Comparison of ENCODE assay signal across 17 cellular contexts in the genomic region with DNA sequence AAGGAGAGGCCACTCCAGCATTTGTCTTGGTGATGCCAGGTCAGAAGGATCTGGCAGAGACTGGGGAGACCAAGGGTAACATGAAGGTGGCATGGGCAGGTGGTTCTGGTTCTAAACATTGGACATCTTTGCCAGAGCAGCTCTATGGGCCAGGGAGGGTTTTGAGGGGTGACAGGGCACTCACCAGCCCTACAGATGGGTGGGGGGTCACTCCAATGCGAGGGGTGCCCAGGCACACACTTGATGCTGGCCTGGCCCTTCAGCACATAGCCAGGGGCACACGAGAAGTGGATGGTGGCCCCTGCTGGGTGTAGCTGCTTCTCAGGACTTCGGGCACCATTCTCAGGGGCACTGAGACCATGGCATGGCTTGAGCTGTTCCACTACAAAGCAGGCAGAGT. TPM values are rescaled to one million over a fixed set of nuclear protein-coding genes. Genes with fewer than 3 reads are reported as not detected.
DNase-seq lines count a peak whose midpoint lies in the region; FAIRE-seq and TF ChIP-seq lines count a peak whose summit lies in the region.
"Had no signal": no experiment of that assay in that cellular context is flagged by ENCODE, and none has a peak within 500 bp of the region (broad histone marks: within the 10 kb centered on the region; RNA-seq: fewer than 3 reads in every experiment).

No MANE protein-coding gene starts in this region.

- H4K5ac ChIP-seq in H1 (ENCODE audit: insufficient read length, low read depth, low read length) = no peak overlapping the region

- no peak overlapping the region for H2BK20ac ChIP-seq in H1 (ENCODE audit: low read length)

- peak overlapping the region; percentile 45; the same call in 1 of the 2 replicates for H2AK5ac ChIP-seq in H1 (ENCODE audit: low read depth, low read length)

- DNase-seq in D721Med (ENCODE audit: insufficient read length, low spot score) = peak; percentile 10
- peak; percentile 8 for DNase-seq in H7
- no peak for DNase-seq in H1 (ENCODE audit: low read depth in 1 of 2, low spot score in 2 of 2)
- DNase-seq in sigmoid colon = peak; percentile 56
- no peak for DNase-seq in activated naive CD4-positive, alpha-beta T cell treated with Interleukin-2 at 50 U/mL for 16 hours
- DNase-seq in ACHN = no peak
- no peak for DNase-seq in occipital lobe (lab: John Stamatoyannopoulos, UW)
- DNase-seq: CD4-positive, CD25-positive, alpha-beta regulatory T cell; DMS153; DMS79 treated with DMSO at 0.1 percent for 48 hours; EL; KG1 had no signal

- H3K56ac ChIP-seq in H1 (replicated peaks; ENCODE audit: insufficient read length, low read depth, low read length) = no peak overlapping the region

- H4K8ac ChIP-seq in H1 (ENCODE audit: extremely low read depth, insufficient read depth, low read length) = no peak overlapping the region

- POLR2A ChIA-PET in H1 (lab: Charles Lee; ENCODE audit: partially characterized antibody) = interaction anchor here (1.1 to 1.4 kb wide), 3 partner anchors 15 to 119 kb away, joined by 3 to 5 read pairs (median 4); no protein-coding TSS in a partner anchor

- H4K91ac ChIP-seq in H1 (replicated peaks; ENCODE audit: insufficient read length, low read length) = no peak overlapping the region

- no peaks in the 10 kb centered on the region for H4K20me1 ChIP-seq in H1 (replicated peaks in 1 of 2; ENCODE audit: control insufficient read depth in 1 of 2, insufficient read depth in 2 of 2, low read length in 2 of 2)
- H4K20me1 ChIP-seq: BLaER1 treated with 17β-estradiol and CSF1 and Interleukin-3, amounts not matched to agents 10 nM and 100 nM had no signal

- H3K27me3 ChIP-seq in H7 (ENCODE audit: control insufficient read depth, insufficient read depth, low read length) (no peaks in the 10 kb centered on the region), H1 (replicated peaks in 1 of 4; ENCODE audit: control insufficient read depth in 3 of 4, extremely low read depth in 1 of 4, insufficient read depth in 3 of 4, low read length in 3 of 4) (no peaks in the 10 kb centered on the region; a peak in 1 of 7 replicates), sigmoid colon (no peaks in the 10 kb centered on the region)
- H3K27me3 ChIP-seq: BLaER1 treated with 17β-estradiol and CSF1 and Interleukin-3, amounts not matched to agents 10 nM and 100 nM had no signal

- no peak for TF ChIP-seq RAD21 in H1 (IDR thresholded peaks at IDR 0.05 in 1 of 2, conservative IDR thresholded peaks at IDR 0.05 in 1 of 2; ENCODE audit: low read depth in 2 of 2, low read length in 2 of 2)

- 0 out of 2 replicates have a peak overlapping the region, but pooled peaks have one; percentile 51 for H2BK12ac ChIP-seq in H1 (ENCODE audit: low read depth, low read length)

- peak overlapping the region; percentile 40; the same call in 1 of the 2 replicates for H2BK5ac ChIP-seq in H1 (ENCODE audit: low read depth, low read length)

- TF ChIP-seq POLR2A in H1 (IDR thresholded peaks at IDR 0.05; ENCODE audit: control extremely low read depth in 1 of 2, low read depth in 2 of 2, low read length in 2 of 2) (no peak), sigmoid colon (IDR thresholded peaks at IDR 0.05) (no peak)

- no peak for FAIRE-seq in D721Med (lab: Jason Lieb, UNC)
- no peak for FAIRE-seq in H1 (lab: Jason Lieb, UNC)
- FAIRE-seq: G401.6, GM12891, H54 had no signal

- H3K4me3 ChIP-seq in H7 (ENCODE audit: insufficient read depth, low read depth, low read length) = no peak overlapping the region
- H3K4me3 ChIP-seq in H1 (ENCODE audit: extremely low read depth in 1 of 4, insufficient read depth in 2 of 4, low read depth in 3 of 4, low read length in 4 of 4) = no peak overlapping the region
- H3K4me3 ChIP-seq in sigmoid colon = no peak overlapping the region
- H3K4me3 ChIP-seq: BLaER1 treated with 17β-estradiol and CSF1 and Interleukin-3, amounts not matched to agents 10 nM and 100 nM had no signal

- H3K36me3 ChIP-seq in H7 (replicated peaks; ENCODE audit: control insufficient read depth, insufficient read depth, low read length) = no peaks in the 10 kb centered on the region
- H3K36me3 ChIP-seq in H1 (ENCODE audit: control insufficient read depth in 2 of 4, insufficient read depth in 4 of 4, low read length in 3 of 4) = no peaks in the 10 kb centered on the region
- no peaks in the 10 kb centered on the region for H3K36me3 ChIP-seq in sigmoid colon
- H3K36me3 ChIP-seq: BLaER1 treated with 17β-estradiol and CSF1 and Interleukin-3, amounts not matched to agents 10 nM and 100 nM had no signal

- peak overlapping the region; percentile 6 for H3K23ac ChIP-seq in H1 (ENCODE audit: insufficient read length)

- no peaks in the 10 kb centered on the region; the same call in 1 of the 2 replicates for H3K79me1 ChIP-seq in H1 (ENCODE audit: low read depth, low read length)

- H3K4ac ChIP-seq in H1 (replicated peaks; ENCODE audit: insufficient read length, low read depth, low read length) = no peak overlapping the region

- H3K14ac ChIP-seq in H1 (ENCODE audit: insufficient read length) = no peak overlapping the region

- TF ChIP-seq CTCF in D721Med (IDR thresholded peaks at IDR 0.05; ENCODE audit: insufficient read depth, missing control alignments) = no peak
- TF ChIP-seq CTCF in H1 (IDR thresholded peaks at IDR 0.05; ENCODE audit: control extremely low read depth in 1 of 3, insufficient read depth in 1 of 3, low read depth in 1 of 3, low read length in 3 of 3) = no peak
- no peak for TF ChIP-seq CTCF in sigmoid colon (IDR thresholded peaks at IDR 0.05)

- CTCF ChIA-PET in H1 (lab: Charles Lee; ENCODE audit: partially characterized antibody) = interaction anchor here (1.0 to 15.6 kb wide), 6 partner anchors 9 to 159 kb away, joined by 3 to 548 read pairs (median 4); no protein-coding TSS in a partner anchor

- H3K9me3 ChIP-seq in H1 (ENCODE audit: insufficient read depth in 2 of 2, low read depth in 1 of 2, low read length in 1 of 2) (no peaks in the 10 kb centered on the region), sigmoid colon (no peaks in the 10 kb centered on the region)
- H3K9me3 ChIP-seq: BLaER1 treated with 17β-estradiol and CSF1 and Interleukin-3, amounts not matched to agents 10 nM and 100 nM had no signal

- H3K4me1 ChIP-seq in H1 (replicated peaks in 1 of 4; ENCODE audit: control insufficient read depth in 3 of 4, insufficient read depth in 4 of 4, low read length in 3 of 4) = peaks cover 7 to 23% (median 11%) of the 10 kb centered on the region in 4 experiments; a peak in 5 of 7 replicates
- peaks cover 0 to 10% (median 0%) of the 10 kb centered on the region in 4 donors for H3K4me1 ChIP-seq in sigmoid colon

- no peak overlapping the region for H2AFZ ChIP-seq in H1 (ENCODE audit: low read length)

- H2BK15ac ChIP-seq in H1 (ENCODE audit: low read length) = 0 out of 2 replicates have a peak overlapping the region, but pooled peaks have one; percentile 16

- H3K18ac ChIP-seq in H1 (ENCODE audit: extremely low read depth, low read length) = no peak overlapping the region

- TF ChIP-seq EP300 in H1 (IDR thresholded peaks at IDR 0.05; ENCODE audit: borderline replicate concordance in 1 of 2, low read depth in 2 of 2, low read length in 2 of 2) (no peak), sigmoid colon (IDR thresholded peaks at IDR 0.05) (no peak)

- no peak overlapping the region for H2BK120ac ChIP-seq in H1 (replicated peaks; ENCODE audit: low read depth, low read length)

- no peak overlapping the region for H3K9ac ChIP-seq in H1 (replicated peaks in 1 of 4; ENCODE audit: extremely low read depth in 1 of 4, low read depth in 3 of 4, low read length in 3 of 4)
- H3K9ac ChIP-seq: BLaER1 treated with 17β-estradiol and CSF1 and Interleukin-3, amounts not matched to agents 10 nM and 100 nM had no signal

- peaks cover 3% of the 10 kb centered on the region for H3K23me2 ChIP-seq in H1 (ENCODE audit: low read depth, low read length)

- intact Hi-C loops in sigmoid colon (cut with DNase I) = no loop called here

- WGBS in H1 (ENCODE audit: extremely low coverage in 1 of 2, insufficient coverage in 1 of 2, insufficient read length in 1 of 2, insufficient replicate concordance in 2 of 2, low coverage in 1 of 2, low lambda C conversion rate in 2 of 2, missing lambda C conversion rate in 1 of 2), 2 experiments = 82% methylated on average over 3 of the region's 3 CpGs; no CpG with 5 or more reads in 1 of the 2 experiments
- 89 to 96% methylated on average over 3 of the region's 3 CpGs for WGBS in sigmoid colon, 2 donors

- no peak overlapping the region for H3K27ac ChIP-seq in H1 (ENCODE audit: low read depth, low read length)
- no peak overlapping the region for H3K27ac ChIP-seq in sigmoid colon
- H3K27ac ChIP-seq: BLaER1 treated with 17β-estradiol and CSF1 and Interleukin-3, amounts not matched to agents 10 nM and 100 nM had no signal

- no peaks in the 10 kb centered on the region for H3K79me2 ChIP-seq in H1 (ENCODE audit: control insufficient read depth in 1 of 2, insufficient read depth in 2 of 2, low read length in 2 of 2)

- in situ Hi-C loops in ACHN (cut with HindIII; ENCODE audit: low pct_ligation_motif_present, low pct_unique_long_range_greater_than_20kb, low sequenced_read_pairs) = no loop called here

- no peak overlapping the region for H3K4me2 ChIP-seq in H1 (ENCODE audit: insufficient read depth in 1 of 2, low read depth in 2 of 2, low read length in 2 of 2)
- H3K4me2 ChIP-seq: BLaER1 treated with 17β-estradiol and CSF1 and Interleukin-3, amounts not matched to agents 10 nM and 100 nM had no signal

RNA-seq across cellular contexts. Expression of gene PHF12, which starts 5.5 kb away (rescaled TPM):
- 53.2 and 56.6 TPM in 2 replicates for total RNA-seq in H7 (2014; rRNA removed; shearing (Covaris generic))
- total RNA-seq in H1 (2021; fragmentation: NEBNext Ultra II Directional; extraction: Animal tissue kit (Norgen Biotek cat#: 25700)) = 57.7 and 65.7 TPM in 2 replicates
- polyA plus RNA-seq in H1 (2011; rRNA removed) = 38.8 and 74.8 TPM in 2 replicates
- 35.5 TPM for polyA plus RNA-seq in H1 (2011; cell fraction: cytosol; rRNA removed)
- 143 TPM for polyA plus RNA-seq in H1 (2011; cell fraction: nucleus; rRNA removed)
- polyA plus RNA-seq in H1 (2012, experiment 1 of 2) = 54.3 to 66.0 TPM (median 57.0 TPM) in 4 replicates
- polyA plus RNA-seq in H1 (2012, experiment 2 of 2) = 18.9 TPM
- polyA plus RNA-seq in H1 (2013, experiment 1 of 2) = 30.5 TPM
- 27.9 TPM for polyA plus RNA-seq in H1 (2013, experiment 2 of 2)
- 52.7 and 53.4 TPM in 2 replicates for polyA minus RNA-seq in H1 (2011; rRNA and poly(A)+ RNA removed)
- 41.7 TPM for polyA minus RNA-seq in H1 (2011; cell fraction: cytosol; rRNA and poly(A)+ RNA removed)
- polyA minus RNA-seq in H1 (2011; cell fraction: nucleus; rRNA and poly(A)+ RNA removed) = 69.0 TPM
- 10 to 100 TPM; 39.1 to 54.3 (median 45.2) TPM for total RNA-seq in sigmoid colon
- polyA plus RNA-seq in sigmoid colon = 10 to 100 TPM in 2 of 3 donors, 1 to 10 TPM in 1; 6.9 to 24.7 (median 13.8) TPM
- total RNA-seq in occipital lobe = 44.8 TPM

RNA-seq across cellular contexts. Expression of gene SEZ6, which starts 49.0 kb away (rescaled TPM):
- 0.37 and 0.83 TPM in 2 replicates for total RNA-seq in H7 (2014; rRNA removed; shearing (Covaris generic))
- total RNA-seq in H1 (2021; fragmentation: NEBNext Ultra II Directional; extraction: Animal tissue kit (Norgen Biotek cat#: 25700)) = 6.9 and 7.8 TPM in 2 replicates
- 8.5 and 16.1 TPM in 2 replicates for polyA plus RNA-seq in H1 (2011; rRNA removed)
- 4.8 TPM for polyA plus RNA-seq in H1 (2011; cell fraction: cytosol; rRNA removed)
- polyA plus RNA-seq in H1 (2011; cell fraction: nucleus; rRNA removed) = 18.6 TPM
- polyA plus RNA-seq in H1 (2012, experiment 1 of 2) = 10.7 to 21.5 TPM (median 18.7 TPM) in 4 replicates
- 19.3 TPM for polyA plus RNA-seq in H1 (2012, experiment 2 of 2)
- 11.1 TPM for polyA plus RNA-seq in H1 (2013, experiment 1 of 2)
- polyA plus RNA-seq in H1 (2013, experiment 2 of 2) = 10.2 TPM
- polyA minus RNA-seq in H1 (2011; rRNA and poly(A)+ RNA removed) = 5.6 and 13.9 TPM in 2 replicates
- polyA minus RNA-seq in H1 (2011; cell fraction: cytosol; rRNA and poly(A)+ RNA removed) = 5.6 TPM
- 7.6 TPM for polyA minus RNA-seq in H1 (2011; cell fraction: nucleus; rRNA and poly(A)+ RNA removed)
- under 1 TPM in 3 of 4 donors, not detected in 1; 0.36 to 0.99 (median 0.41) TPM for total RNA-seq in sigmoid colon
- under 1 TPM in 1 of 3 donors, not detected in 2; 0.67 TPM for polyA plus RNA-seq in sigmoid colon
- 36.2 TPM for total RNA-seq in occipital lobe
- total RNA-seq: HT1080 had no signal

RNA-seq across cellular contexts. Expression of gene DHRS13, which starts 54.0 kb away (rescaled TPM):
- 11.9 and 17.0 TPM in 2 replicates for total RNA-seq in H7 (2014; rRNA removed; shearing (Covaris generic))
- total RNA-seq in H1 (2021; fragmentation: NEBNext Ultra II Directional; extraction: Animal tissue kit (Norgen Biotek cat#: 25700)) = 22.1 and 23.7 TPM in 2 replicates
- polyA plus RNA-seq in H1 (2011; rRNA removed) (30.0 and 33.9 TPM in 2 replicates), sigmoid colon (10 to 100 TPM in 1 of 3 donors, 1 to 10 TPM in 2; 2.1 to 15.0 (median 3.0) TPM)
- 31.3 TPM for polyA plus RNA-seq in H1 (2011; cell fraction: cytosol; rRNA removed)
- polyA plus RNA-seq in H1 (2011; cell fraction: nucleus; rRNA removed) = 26.4 TPM
- 9.0 to 18.0 TPM (median 17.3 TPM) in 4 replicates for polyA plus RNA-seq in H1 (2012, experiment 1 of 2)
- polyA plus RNA-seq in H1 (2012, experiment 2 of 2) = 21.1 TPM
- polyA plus RNA-seq in H1 (2013, experiment 1 of 2) = 29.1 TPM
- polyA plus RNA-seq in H1 (2013, experiment 2 of 2) = 30.8 TPM
- polyA minus RNA-seq in H1 (2011; rRNA and poly(A)+ RNA removed) = 18.9 and 19.8 TPM in 2 replicates
- polyA minus RNA-seq in H1 (2011; cell fraction: cytosol; rRNA and poly(A)+ RNA removed) = 12.2 TPM
- 14.2 TPM for polyA minus RNA-seq in H1 (2011; cell fraction: nucleus; rRNA and poly(A)+ RNA removed)
- total RNA-seq in sigmoid colon (1 to 10 TPM; 3.2 to 8.4 (median 3.9) TPM), occipital lobe (27.1 TPM)

RNA-seq across cellular contexts. Expression of gene FLOT2, which starts 59.3 kb away (rescaled TPM):
- 76.9 and 84.7 TPM in 2 replicates for total RNA-seq in H7 (2014; rRNA removed; shearing (Covaris generic))
- 116 and 121 TPM in 2 replicates for total RNA-seq in H1 (2021; fragmentation: NEBNext Ultra II Directional; extraction: Animal tissue kit (Norgen Biotek cat#: 25700))
- polyA plus RNA-seq in H1 (2011; rRNA removed) (189 and 209 TPM in 2 replicates), sigmoid colon (10 to 100 TPM; 27.3 to 91.8 (median 36.6) TPM)
- polyA plus RNA-seq in H1 (2011; cell fraction: cytosol; rRNA removed) = 133 TPM
- polyA plus RNA-seq in H1 (2011; cell fraction: nucleus; rRNA removed) = 102 TPM
- polyA plus RNA-seq in H1 (2012, experiment 1 of 2) = 101 to 164 TPM (median 143 TPM) in 4 replicates
- 179 TPM for polyA plus RNA-seq in H1 (2012, experiment 2 of 2)
- polyA plus RNA-seq in H1 (2013, experiment 1 of 2) = 85.5 TPM
- polyA plus RNA-seq in H1 (2013, experiment 2 of 2) = 66.9 TPM
- polyA minus RNA-seq in H1 (2011; rRNA and poly(A)+ RNA removed) = 128 and 140 TPM in 2 replicates
- 88.1 TPM for polyA minus RNA-seq in H1 (2011; cell fraction: cytosol; rRNA and poly(A)+ RNA removed)
- 31.3 TPM for polyA minus RNA-seq in H1 (2011; cell fraction: nucleus; rRNA and poly(A)+ RNA removed)
- total RNA-seq in sigmoid colon (10 to 100 TPM; 38.5 to 72.5 (median 52.4) TPM), occipital lobe (20.0 TPM)

Comparison
In these comparisons a context has a peak if more than half of its experiments do, and no peak if none do; other contexts are left out.
1. DNase-seq: peak in D721Med (single experiment), H7 (single experiment) and sigmoid colon (single experiment); none in H1 (0 of 2), activated naive CD4-positive, alpha-beta T cell treated with Interleukin-2 at 50 U/mL for 16 hours (single experiment), ACHN (single experiment) and occipital lobe (single experiment).